ENCODE assay signal across 8 cellular contexts in the genomic region with DNA sequence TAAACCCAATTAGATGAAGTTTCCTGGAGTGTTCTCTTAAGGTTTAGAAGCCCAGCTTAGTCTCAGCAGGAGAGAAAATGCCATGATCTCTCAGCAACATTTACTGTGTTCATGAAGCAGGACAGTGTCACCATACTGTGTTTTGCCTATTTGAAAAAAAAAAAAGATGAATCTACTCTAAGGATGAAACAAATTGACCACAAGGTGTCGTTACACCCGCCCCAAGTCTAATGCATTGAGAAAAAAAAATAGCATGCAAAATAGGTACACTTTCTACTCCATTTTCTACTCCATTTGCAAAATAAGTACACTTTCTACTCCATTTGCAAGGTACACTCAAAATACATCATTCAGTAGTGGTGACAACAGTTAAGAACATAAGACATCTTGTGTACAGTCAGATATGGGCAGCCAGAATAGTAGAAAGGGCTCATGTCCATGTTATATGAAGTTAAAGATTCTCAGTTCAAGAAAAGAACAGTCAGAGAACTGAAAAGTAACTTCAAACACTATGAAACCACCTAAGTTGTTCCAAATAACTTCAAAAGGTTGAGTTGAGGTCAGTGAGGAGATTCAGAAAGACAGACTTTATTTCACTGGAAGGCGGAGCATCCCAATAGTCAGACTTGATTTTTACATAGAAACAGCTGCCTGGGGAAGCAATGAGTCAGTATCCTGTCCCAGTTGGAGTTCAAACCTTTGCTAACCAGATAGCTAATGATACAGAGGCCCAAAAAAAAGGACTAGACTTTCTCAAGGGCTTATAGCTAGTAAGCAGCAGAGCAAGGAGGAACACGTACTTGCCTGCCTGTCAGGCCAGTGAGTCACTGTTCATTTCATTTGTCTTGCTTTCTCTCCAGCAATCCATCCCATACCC. TPM values are rescaled to one million over a fixed set of nuclear protein-coding genes. Genes with fewer than 3 reads are reported as not detected.
DNase-seq lines count a peak whose midpoint lies in the region; ATAC-seq and TF ChIP-seq lines count a peak whose summit lies in the region.

No MANE protein-coding gene starts in this region.

- TF ChIP-seq EP300 in esophagus muscularis mucosa (IDR thresholded peaks at IDR 0.05): no peak

- peak; percentile 82 to 88 for ATAC-seq in activated CD4-positive, CD25-positive, alpha-beta regulatory T cell treated with anti-CD3 and anti-CD28 coated beads, Interleukin-2, amount 50 U/mL, for 24 hours
- peak; percentile 55 for ATAC-seq in HG02763 (IDR thresholded peaks at IDR 0.05; ENCODE audit: unreplicated experiment)

- in situ Hi-C loops in SK-MEL-5 (cut with HindIII; ENCODE audit: low pct_unique_long_range_greater_than_20kb, low sequenced_read_pairs): no loop called here

- H3K36me3 ChIP-seq in esophagus muscularis mucosa: no peaks in the 10 kb centered on the region

- no peak for TF ChIP-seq POLR2A in esophagus muscularis mucosa (IDR thresholded peaks at IDR 0.05; ENCODE audit: low read depth)

- no peak overlapping the region for H3K27ac ChIP-seq in esophagus muscularis mucosa (replicated peaks in 1 of 4)

- no peaks in the 10 kb centered on the region for H3K27me3 ChIP-seq in esophagus muscularis mucosa

- no peak overlapping the region for H3K4me3 ChIP-seq in esophagus muscularis mucosa

- WGBS in esophagus muscularis mucosa: 73% methylated on average over 4 of the region's 4 CpGs

- no peak for TF ChIP-seq CTCF in esophagus muscularis mucosa (IDR thresholded peaks at IDR 0.05)

- DNase-seq in activated CD4-positive, CD25-positive, alpha-beta regulatory T cell (lab: John Stamatoyannopoulos, UW): no peak
- DNase-seq in SK-MEL-5 (ENCODE audit: low read depth, low spot score): peak; percentile 59
- DNase-seq in glomerular visceral epithelial cell (ENCODE audit: extremely low spot score): peak; percentile 82
- DNase-seq in esophagus muscularis mucosa (ENCODE audit: extremely low spot score): no peak
- no peak for DNase-seq in NCI-H1105 treated with DMSO at 0.1 percent for 48 hours (lab: John Stamatoyannopoulos, UW)
- DNase-seq in activated CD8-positive, alpha-beta memory T cell treated with anti-CD3 and anti-CD28 coated beads for 24 hours: no peak

- H3K9me3 ChIP-seq in esophagus muscularis mucosa: no peaks in the 10 kb centered on the region

- no peaks in the 10 kb centered on the region for H3K4me1 ChIP-seq in esophagus muscularis mucosa

- intact Hi-C loops in esophagus muscularis mucosa (cut with DNase I): no loop called here

RNA-seq across cellular contexts. Expression of gene PLPPR5, which starts 13.3 kb away (rescaled TPM):
- 1.4 TPM in 1 of 2 replicates, not detected in the other for total RNA-seq in SK-MEL-5 (2014; rRNA removed; shearing (Covaris generic))
- polyA plus RNA-seq in SK-MEL-5 (2015; cell fraction: cytosol; rRNA removed): 0.03 and 0.05 TPM in 2 replicates
- polyA plus RNA-seq in SK-MEL-5 (2015; cell fraction: nucleus; rRNA removed): not detected in 2 replicates
- total RNA-seq in esophagus muscularis mucosa: under 1 TPM in 2 of 4 donors, not detected in 2; 0.17 TPM

Comparison
In these comparisons a context has a peak if more than half of its experiments do, and no peak if none do; other contexts are left out.
1. DNase-seq: peak in SK-MEL-5 (single experiment) and glomerular visceral epithelial cell (single experiment); none in activated CD4-positive, CD25-positive, alpha-beta regulatory T cell (0 of 4), esophagus muscularis mucosa (single experiment), NCI-H1105 treated with DMSO at 0.1 percent for 48 hours (single experiment) and activated CD8-positive, alpha-beta memory T cell treated with anti-CD3 and anti-CD28 coated beads for 24 hours (single experiment).